Comparison of ENCODE assay signal across 8 cellular contexts in genomic region chr10:63976538-63976937, GRCh38.
DNase-seq lines count a peak whose midpoint lies in the region; ATAC-seq and TF ChIP-seq lines count a peak whose summit lies in the region.

No MANE protein-coding gene starts in this region.

- H3K27me3 ChIP-seq in right atrium auricular region, result no peaks in the 10 kb centered on the region

- intact Hi-C loops in Right ventricle myocardium inferior (cut with DNase I), result no loop called here
- intact Hi-C loops in sciatic nerve (cut with DNase I), result no loop called here

- no peak overlapping the region for H3K4me3 ChIP-seq in right atrium auricular region

- H3K27ac ChIP-seq in right atrium auricular region, result no peak overlapping the region

- no peaks in the 10 kb centered on the region for H3K36me3 ChIP-seq in right atrium auricular region

- TF ChIP-seq CTCF in right atrium auricular region (IDR thresholded peaks at IDR 0.05), result peak in 1 of 2 donors; percentile 57

- no peaks in the 10 kb centered on the region for H3K9me3 ChIP-seq in right atrium auricular region

- H3K4me1 ChIP-seq in right atrium auricular region, result no peaks in the 10 kb centered on the region

- ATAC-seq in Right ventricle myocardium inferior, result peak; percentile 37
- peak; percentile 87 for ATAC-seq in GM21786 (IDR thresholded peaks at IDR 0.05; ENCODE audit: unreplicated experiment)
- ATAC-seq in sciatic nerve, result peak; percentile 54

- DNase-seq in Right ventricle myocardium inferior (ENCODE audit: missing footprints) (no peak), right atrium auricular region (ENCODE audit: low spot score) (no peak), HuH-7 (ENCODE audit: low spot score) (peak; percentile 31), globus pallidus (ENCODE audit: low spot score) (peak; percentile 30), sciatic nerve (ENCODE audit: low spot score) (no peak)
- DNase-seq in activated CD4-positive, alpha-beta T cell treated with anti-CD3 and anti-CD28 coated beads for 48 hours, result peak; percentile 67
- no peak for DNase-seq in activated CD4-positive, CD25-positive, alpha-beta regulatory T cell treated with anti-CD3 and anti-CD28 coated beads, Interleukin-2, amount 50 U/mL, for 72 hours

Comparison
In these comparisons a context has a peak if more than half of its experiments do, and no peak if none do; other contexts are left out.
1. ATAC-seq: peak in every context shown above with its lines; median percentile 87 in GM21786; 54 in sciatic nerve; 37 in Right ventricle myocardium inferior.
2. DNase-seq: peak in HuH-7 (single experiment), activated CD4-positive, alpha-beta T cell treated with anti-CD3 and anti-CD28 coated beads for 48 hours (single experiment) and globus pallidus (single experiment); none in Right ventricle myocardium inferior (single experiment), right atrium auricular region (single experiment), sciatic nerve (single experiment) and activated CD4-positive, CD25-positive, alpha-beta regulatory T cell treated with anti-CD3 and anti-CD28 coated beads, Interleukin-2, amount 50 U/mL, for 72 hours (single experiment).